In the genomic region with DNA sequence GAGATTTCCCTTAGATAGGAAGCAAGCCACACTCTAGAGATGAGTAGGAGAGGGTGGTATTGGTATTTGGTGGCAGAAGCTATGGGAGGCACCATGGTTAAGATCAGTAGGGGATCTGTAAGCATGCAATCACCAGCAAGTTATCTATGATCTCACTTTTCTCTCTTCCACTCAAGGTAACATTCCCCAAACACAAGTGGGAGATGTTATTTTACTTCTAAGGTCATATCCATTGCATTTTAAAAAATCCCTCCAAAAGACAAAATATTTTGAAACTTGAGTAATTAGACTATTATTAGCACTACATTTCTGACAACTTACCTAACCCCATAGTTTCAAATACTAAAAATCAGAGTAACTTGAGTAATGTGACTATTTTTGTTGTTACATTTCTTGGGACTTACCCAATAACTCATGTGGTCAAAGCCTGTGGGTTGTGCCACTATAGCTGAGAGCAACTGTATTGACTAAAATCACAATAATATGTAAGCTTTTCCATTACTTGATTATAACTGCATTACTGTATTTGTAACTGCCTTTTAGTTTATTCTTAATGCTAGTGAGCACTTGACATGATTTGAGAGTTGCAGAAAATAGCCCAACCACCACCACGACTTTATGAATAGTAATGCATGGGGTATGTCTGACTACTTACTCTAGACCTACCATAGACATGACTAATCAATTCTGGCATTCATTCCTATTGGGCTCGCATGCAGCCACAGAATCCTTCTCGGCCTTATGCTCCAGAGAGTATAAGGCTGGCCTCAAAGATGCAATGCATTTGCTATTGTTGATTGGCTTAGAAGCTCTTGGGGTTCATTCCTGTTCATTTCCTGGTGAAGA, we compare ENCODE assay signal across 9 cellular contexts.
DNase-seq lines count a peak whose midpoint lies in the region; ATAC-seq, FAIRE-seq and TF ChIP-seq lines count a peak whose summit lies in the region.
"Had no signal": no experiment of that assay in that cellular context is flagged by ENCODE, and none has a peak within 500 bp of the region (broad histone marks: within the 10 kb centered on the region; RNA-seq: fewer than 3 reads in every experiment).

No MANE protein-coding gene starts in this region.

- no peak for TF ChIP-seq POLR2A in GM12891 (IDR thresholded peaks at IDR 0.05; ENCODE audit: low read depth, low read length)

- DNase-seq in GM12891 (ENCODE audit: insufficient read length, low spot score) (no peak), glomerular visceral epithelial cell (ENCODE audit: extremely low spot score) (peak; percentile 89), UCSD-AML1 (lab: John Stamatoyannopoulos, UW; ENCODE audit: unreplicated experiment) (no peak), NCI-H128 (lab: John Stamatoyannopoulos, UW; ENCODE audit: unreplicated experiment) (no peak)
- no peak for DNase-seq in activated CD8-positive, alpha-beta memory T cell treated with anti-CD3 and anti-CD28 coated beads, Interleukin-2, amount 50 U/mL, for 48 hours
- DNase-seq: activated gamma-delta T cell had no signal

- peak; percentile 69 for ATAC-seq in GM21576 (IDR thresholded peaks at IDR 0.05; ENCODE audit: unreplicated experiment)
- ATAC-seq in HG03460 (IDR thresholded peaks at IDR 0.05; ENCODE audit: unreplicated experiment): peak; percentile 72
- ATAC-seq in esophagus mucosa: no peak

- FAIRE-seq in GM12891 (lab: Jason Lieb, UNC): peak; percentile 56

TF ChIP-seq in GM12891, 5 proteins besides CTCF, POLR2A, EP300 and RAD21:
- TF ChIP-seq POLR2AphosphoS5 (IDR thresholded peaks at IDR 0.05; ENCODE audit: low read depth, low read length) (no peak), PAX5 (IDR thresholded peaks at IDR 0.05; ENCODE audit: insufficient read depth, low read length, severe bottlenecking) (no peak), TAF1 (IDR thresholded peaks at IDR 0.05; ENCODE audit: low read depth, low read length) (no peak), POU2F2 (IDR thresholded peaks at IDR 0.05; ENCODE audit: low read depth, low read length) (no peak; the same call in 1 of the 2 replicates), SPI1 (IDR thresholded peaks at IDR 0.05; ENCODE audit: low read depth, low read length) (no peak)
